In genomic region chr9:90925581-90926257, GRCh38 we compare ENCODE assay signal across 16 cellular contexts.
A peak's percentile ranks its signal among the peaks of the same experiment; 100 is the strongest.
DNase-seq lines count a peak whose midpoint lies in the region; ATAC-seq lines count a peak whose summit lies in the region.
"Had no signal": no experiment of that assay in that cellular context is flagged by ENCODE, and none has a peak within 500 bp of the region (broad histone marks: within the 10 kb centered on the region; RNA-seq: fewer than 3 reads in every experiment).

No MANE protein-coding gene starts in this region.

- CTCF ChIA-PET in activated naive CD4-positive, alpha-beta T cell treated with anti-CD3 and anti-CD28 coated beads, Interleukin-2, amount 10 ng/mL, durations not matched to agents 7 days and 5 days (lab: Charles Lee): interaction anchor here (1.0 kb wide), 1 partner anchor 11 kb away, joined by 4 read pairs; no protein-coding TSS in a partner anchor

- H3K4me3 Mint-ChIP-seq in activated naive CD4-positive, alpha-beta T cell treated with anti-CD3 and anti-CD28 coated beads, Interleukin-2, amount 10 ng/mL, durations not matched to agents 7 days and 5 days: no peak overlapping the region
- H3K4me3 Mint-ChIP-seq in T-helper 2 cell treated with Interferon-gamma antibody and Interleukin-4, amounts not matched to agents 5 μg/mL and 100 μg/mL, for 36 hours: no peak overlapping the region
- H3K4me3 Mint-ChIP-seq: activated B cell treated with CpG ODN at 0.5 μM for 24 hours; activated naive CD8-positive, alpha-beta T cell treated with anti-CD3 and anti-CD28 coated beads, Interleukin-2, amount 10 ng/mL, durations not matched to agents 7 days and 5 days had no signal

- H3K27ac ChIP-seq in ACC112 (ENCODE audit: low read depth, low read length): peak overlapping the region; percentile 91

- no peaks in the 10 kb centered on the region for H3K36me3 ChIP-seq in ACC112 (ENCODE audit: insufficient read depth, low read length)
- H3K36me3 ChIP-seq: BLaER1 had no signal

- no peak overlapping the region for H3K27ac Mint-ChIP-seq in activated naive CD4-positive, alpha-beta T cell treated with anti-CD3 and anti-CD28 coated beads, Interleukin-2, amount 10 ng/mL, durations not matched to agents 7 days and 5 days
- H3K27ac Mint-ChIP-seq in T-helper 2 cell treated with Interferon-gamma antibody and Interleukin-4, amounts not matched to agents 5 μg/mL and 100 μg/mL, for 36 hours: no peak overlapping the region
- H3K27ac Mint-ChIP-seq: activated B cell treated with CpG ODN at 0.5 μM for 24 hours; activated naive CD8-positive, alpha-beta T cell treated with anti-CD3 and anti-CD28 coated beads, Interleukin-2, amount 10 ng/mL, durations not matched to agents 7 days and 5 days had no signal

- DNase-seq in HK-2 (ENCODE audit: unreplicated experiment) (peak; percentile 53), astrocyte of the hippocampus (ENCODE audit: low read depth, low spot score) (peak; percentile 48), glomerular visceral epithelial cell (ENCODE audit: extremely low spot score) (peak; percentile 87), NCI-H1105 treated with DMSO at 0.1 percent for 48 hours (lab: John Stamatoyannopoulos, UW) (no peak)
- DNase-seq in activated naive CD4-positive, alpha-beta T cell treated with anti-CD3 and anti-CD28 coated beads, Interleukin-2, amount 10 ng/mL, durations not matched to agents 7 days and 5 days: no peak
- DNase-seq in T-helper 2 cell treated with Interferon-gamma antibody and Interleukin-4, amounts not matched to agents 5 μg/mL and 100 μg/mL, for 36 hours (ENCODE audit: low spot score): no peak
- DNase-seq: activated B cell treated with CpG ODN at 0.5 μM for 24 hours; activated CD8-positive, alpha-beta memory T cell treated with anti-CD3 and anti-CD28 coated beads, Interleukin-2, amount 50 U/mL, for 4 hours; activated naive CD8-positive, alpha-beta T cell treated with anti-CD3 and anti-CD28 coated beads, Interleukin-2, amount 10 ng/mL, durations not matched to agents 7 days and 5 days; KBM-7; NCI-H187; stimulated activated CD4-positive, alpha-beta T cell treated with anti-CD3 and anti-CD28 coated beads, Interleukin-15, amount 100 ng/mL, for 24 hours had no signal

- H3K4me1 ChIP-seq in ACC112 (ENCODE audit: control insufficient read depth, insufficient read depth, low read length, unreplicated experiment): peaks cover 33% of the 10 kb centered on the region

- H3K36me3 Mint-ChIP-seq in activated naive CD4-positive, alpha-beta T cell treated with anti-CD3 and anti-CD28 coated beads, Interleukin-2, amount 10 ng/mL, durations not matched to agents 7 days and 5 days: no peaks in the 10 kb centered on the region
- H3K36me3 Mint-ChIP-seq in T-helper 2 cell treated with Interferon-gamma antibody and Interleukin-4, amounts not matched to agents 5 μg/mL and 100 μg/mL, for 36 hours (ENCODE audit: low read depth): no peaks in the 10 kb centered on the region
- H3K36me3 Mint-ChIP-seq: activated naive CD8-positive, alpha-beta T cell treated with anti-CD3 and anti-CD28 coated beads, Interleukin-2, amount 10 ng/mL, durations not matched to agents 7 days and 5 days had no signal

- H3K27me3 ChIP-seq in ACC112 (ENCODE audit: insufficient read depth, low read length): no peaks in the 10 kb centered on the region

- peaks cover 28% of the 10 kb centered on the region for H3K27me3 Mint-ChIP-seq in activated naive CD4-positive, alpha-beta T cell treated with anti-CD3 and anti-CD28 coated beads, Interleukin-2, amount 10 ng/mL, durations not matched to agents 7 days and 5 days
- H3K27me3 Mint-ChIP-seq in T-helper 2 cell treated with Interferon-gamma antibody and Interleukin-4, amounts not matched to agents 5 μg/mL and 100 μg/mL, for 36 hours (ENCODE audit: low read depth): no peaks in the 10 kb centered on the region

- H3K79me2 ChIP-seq in ACC112 (ENCODE audit: control insufficient read depth, insufficient read depth, low read length, unreplicated experiment): no peaks in the 10 kb centered on the region

- H3K4me1 Mint-ChIP-seq in activated naive CD4-positive, alpha-beta T cell treated with anti-CD3 and anti-CD28 coated beads, Interleukin-2, amount 10 ng/mL, durations not matched to agents 7 days and 5 days: no peaks in the 10 kb centered on the region
- peaks cover 4% of the 10 kb centered on the region for H3K4me1 Mint-ChIP-seq in T-helper 2 cell treated with Interferon-gamma antibody and Interleukin-4, amounts not matched to agents 5 μg/mL and 100 μg/mL, for 36 hours (ENCODE audit: low read depth)
- H3K4me1 Mint-ChIP-seq: activated naive CD8-positive, alpha-beta T cell treated with anti-CD3 and anti-CD28 coated beads, Interleukin-2, amount 10 ng/mL, durations not matched to agents 7 days and 5 days had no signal

- no peaks in the 10 kb centered on the region for H3K9me3 Mint-ChIP-seq in activated naive CD4-positive, alpha-beta T cell treated with anti-CD3 and anti-CD28 coated beads, Interleukin-2, amount 10 ng/mL, durations not matched to agents 7 days and 5 days
- no peaks in the 10 kb centered on the region for H3K9me3 Mint-ChIP-seq in T-helper 2 cell treated with Interferon-gamma antibody and Interleukin-4, amounts not matched to agents 5 μg/mL and 100 μg/mL, for 36 hours
- H3K9me3 Mint-ChIP-seq: activated B cell treated with CpG ODN at 0.5 μM for 24 hours; activated naive CD8-positive, alpha-beta T cell treated with anti-CD3 and anti-CD28 coated beads, Interleukin-2, amount 10 ng/mL, durations not matched to agents 7 days and 5 days had no signal

- no peak overlapping the region for H3K4me3 ChIP-seq in ACC112 (ENCODE audit: low read depth, low read length)
- H3K4me3 ChIP-seq: BLaER1, lung had no signal

- ATAC-seq in GM19035 (IDR thresholded peaks at IDR 0.05; ENCODE audit: unreplicated experiment): no peak

- H2AFZ ChIP-seq in ACC112 (ENCODE audit: low read length, unreplicated experiment): no peak overlapping the region

Comparison
In these comparisons a context has a peak if more than half of its experiments do, and no peak if none do; other contexts are left out.
1. DNase-seq: peak in HK-2 (single experiment), astrocyte of the hippocampus (single experiment) and glomerular visceral epithelial cell (single experiment); none in NCI-H1105 treated with DMSO at 0.1 percent for 48 hours (single experiment), activated naive CD4-positive, alpha-beta T cell treated with anti-CD3 and anti-CD28 coated beads, Interleukin-2, amount 10 ng/mL, durations not matched to agents 7 days and 5 days (single experiment) and T-helper 2 cell treated with Interferon-gamma antibody and Interleukin-4, amounts not matched to agents 5 μg/mL and 100 μg/mL, for 36 hours (single experiment).